Comparison of ENCODE assay signal across 12 cellular contexts in the genomic region with DNA sequence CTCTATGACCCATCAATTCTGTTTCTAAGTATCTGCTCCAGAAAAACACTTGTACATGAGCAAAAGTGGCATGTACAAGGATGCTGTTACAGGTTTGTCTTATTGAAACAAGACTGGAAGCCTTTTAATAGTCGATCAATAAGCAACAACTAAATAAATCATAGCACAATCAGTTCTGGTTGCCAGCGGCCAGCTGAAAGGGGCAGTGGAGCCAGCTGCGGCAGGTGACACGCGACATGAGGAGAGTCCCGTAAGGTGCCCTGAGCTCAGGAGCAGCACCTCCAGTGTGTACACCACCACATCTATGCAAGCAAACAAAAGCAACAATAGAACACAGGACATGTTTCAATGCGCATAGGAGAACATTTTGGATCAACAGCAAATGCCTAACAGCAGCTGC. TPM values are rescaled to one million over a fixed set of nuclear protein-coding genes. Genes with fewer than 3 reads are reported as not detected.
"Had no signal": no experiment of that assay in that cellular context is flagged by ENCODE, and none has a peak within 500 bp of the region (broad histone marks: within the 10 kb centered on the region; RNA-seq: fewer than 3 reads in every experiment).

No MANE protein-coding gene starts in this region.

- H3K27ac ChIP-seq: breast epithelium, foreskin keratinocyte, neutrophil, skin epidermis, uterus had no signal

- H3K4me3 ChIP-seq: breast epithelium, lung, skin epidermis, uterus had no signal

- H3K4me1 ChIP-seq: breast epithelium, foreskin keratinocyte, uterus had no signal

- H3K36me3 ChIP-seq: breast epithelium, neutrophil, uterus had no signal

- H3K9me3 ChIP-seq: breast epithelium, neutrophil, uterus had no signal

- DNase-seq: activated CD4-positive, alpha-beta memory T cell treated with anti-CD3 and anti-CD28 coated beads, Interleukin-2, amount 10 ng/mL, durations not matched to agents 7 days and 5 days; activated CD8-positive, alpha-beta memory T cell treated with anti-CD3 and anti-CD28 coated beads, Interleukin-2, amount 50 U/mL, for 4 hours; aorta; foreskin keratinocyte; left cardiac atrium; naive B cell; stimulated activated CD4-positive, alpha-beta T cell treated with anti-CD3 and anti-CD28 coated beads, Interleukin-4, amount 100 ng/mL, for 4 hours; uterus had no signal

- H3K27me3 ChIP-seq: breast epithelium, foreskin keratinocyte, neutrophil, uterus had no signal

- ATAC-seq: foreskin keratinocyte, left cardiac atrium had no signal

RNA-seq across cellular contexts. Expression of a gene that starts 20.7 kb away (rescaled TPM):
- total RNA-seq: activated CD4-positive, alpha-beta memory T cell treated with anti-CD3 and anti-CD28 coated beads, Interleukin-2, amount 10 ng/mL, durations not matched to agents 7 days and 5 days had no signal
